ENCODE assay signal across 35 cellular contexts in genomic region chr3:103089758-103090157, GRCh38.
"Had no signal": no experiment of that assay in that cellular context is flagged by ENCODE, and none has a peak within 500 bp of the region (broad histone marks: within the 10 kb centered on the region; RNA-seq: fewer than 3 reads in every experiment).

No MANE protein-coding gene starts in this region.

- H3K27me3 ChIP-seq: MG63 had no signal

- H3K9me3 ChIP-seq: MG63 had no signal

- DNase-seq: Karpas-422, Kasumi-1, MG63, MM.1S, MV-4-11, NCI-H1048, NCI-H1092, NCI-H1092 treated with DMSO at 0.1 percent for 48 hours, NCI-H1105, NCI-H1105 treated with DMSO at 0.1 percent for 48 hours, NCI-H1417, NCI-H1417 treated with DMSO at 0.1 percent for 48 hours, NCI-H1436, NCI-H1436 treated with DMSO at 0.1 percent for 48 hours, NCI-H146, NCI-H1694, NCI-H1694 treated with DMSO at 0.1 percent for 48 hours, NCI-H187, NCI-H187 treated with DMSO at 0.1 percent for 48 hours, NCI-H1930, NCI-H2029, NCI-H2029 treated with DMSO at 0.1 percent for 48 hours, NCI-H2081, NCI-H2081 treated with DMSO at 0.1 percent for 48 hours, NCI-H2107, NCI-H2171, NCI-H2171 treated with DMSO at 0.1 percent for 48 hours, NCI-H2227 treated with DMSO at 0.1 percent for 48 hours, NCI-H226, NCI-H345, NCI-H446, NCI-H446 treated with DMSO at 0.1 percent for 48 hours, NCI-H510A, NCI-H510A treated with DMSO at 0.1 percent for 48 hours, NCI-H524 had no signal

- H3K36me3 ChIP-seq: MG63 had no signal

- H3K4me3 ChIP-seq: MG63 had no signal
